1 cellular context compared by ENCODE assay signal in genomic region chr14:99605299-99605961, GRCh38.
TF ChIP-seq lines count a peak whose summit lies in the region.

No MANE protein-coding gene starts in this region.

TF ChIP-seq in HepG2, 621 proteins besides CTCF, POLR2A, EP300 and RAD21 (continued from another document and continues in another):
- TF ChIP-seq GPBP1L1 (CRISPR knock-in tag; IDR thresholded peaks at IDR 0.05) = no peak
- TF ChIP-seq RFX1 (IDR thresholded peaks at IDR 0.05) = no peak
- TF ChIP-seq ZKSCAN1 (IDR thresholded peaks at IDR 0.05; ENCODE audit: low read length) = no peak
- peak; percentile 86 for TF ChIP-seq TFAP4 (IDR thresholded peaks at IDR 0.05; ENCODE audit: borderline replicate concordance, low read depth)
- no peak for TF ChIP-seq ZBTB1 (CRISPR knock-in tag; IDR thresholded peaks at IDR 0.05; ENCODE audit: borderline replicate concordance)
- TF ChIP-seq ATF6 (CRISPR knock-in tag; conservative IDR thresholded peaks at IDR 0.05) = no peak
- TF ChIP-seq TMF1 (CRISPR knock-in tag; IDR thresholded peaks at IDR 0.05; ENCODE audit: low read depth) = no peak
- TF ChIP-seq SMAD9 (CRISPR knock-in tag; IDR thresholded peaks at IDR 0.05) = no peak
- TF ChIP-seq MIER3 (CRISPR knock-in tag; IDR thresholded peaks at IDR 0.05; ENCODE audit: borderline replicate concordance) = no peak
- no peak for TF ChIP-seq TCF7L2 (IDR thresholded peaks at IDR 0.05; ENCODE audit: low read depth, low read length)
- no peak for TF ChIP-seq EZH2 (conservative IDR thresholded peaks at IDR 0.05; ENCODE audit: low read depth, low read length)
- TF ChIP-seq PATZ1 (CRISPR knock-in tag; IDR thresholded peaks at IDR 0.05) = peak; percentile 49
- TF ChIP-seq PLRG1 (conservative IDR thresholded peaks at IDR 0.05) = no peak
- no peak for TF ChIP-seq ZNF335 (CRISPR knock-in tag; IDR thresholded peaks at IDR 0.05)
- 0 out of 2 replicates have a peak, but pooled peaks have one; percentile 37 for TF ChIP-seq SALL2 (CRISPR knock-in tag; IDR thresholded peaks at IDR 0.05)
- no peak for TF ChIP-seq SETDB1 (CRISPR knock-in tag; IDR thresholded peaks at IDR 0.05; ENCODE audit: borderline replicate concordance)
- TF ChIP-seq MTA1 (CRISPR knock-in tag; IDR thresholded peaks at IDR 0.05; ENCODE audit: borderline replicate concordance) = no peak
- TF ChIP-seq FUBP1 (CRISPR knock-in tag; IDR thresholded peaks at IDR 0.05; ENCODE audit: borderline replicate concordance) = no peak
- TF ChIP-seq JUN (CRISPR knock-in tag; IDR thresholded peaks at IDR 0.05) = no peak
- TF ChIP-seq NR1H2 (CRISPR knock-in tag; IDR thresholded peaks at IDR 0.05; ENCODE audit: borderline replicate concordance, low read depth) = no peak
- TF ChIP-seq THRA (CRISPR knock-in tag; IDR thresholded peaks at IDR 0.05; ENCODE audit: borderline replicate concordance) = no peak
- peak; percentile 12 for TF ChIP-seq TEAD3 (CRISPR knock-in tag; optimal IDR thresholded peaks at IDR 0.05; ENCODE audit: borderline replicate concordance)
- no peak for TF ChIP-seq RBFOX2 (IDR thresholded peaks at IDR 0.05; ENCODE audit: low read depth, low read length)
- TF ChIP-seq SP5 (CRISPR knock-in tag; IDR thresholded peaks at IDR 0.05; ENCODE audit: borderline replicate concordance, low read depth) = no peak
- TF ChIP-seq TRIM24 (CRISPR knock-in tag; IDR thresholded peaks at IDR 0.05) = no peak
- peak; percentile 25; the same call in 1 of the 2 replicates for TF ChIP-seq NR2F6 (IDR thresholded peaks at IDR 0.05)
- 0 out of 2 replicates have a peak, but pooled peaks have one; percentile 7 for TF ChIP-seq NR2F6 (CRISPR knock-in tag; IDR thresholded peaks at IDR 0.05)
- TF ChIP-seq ZFYVE20 (CRISPR knock-in tag; IDR thresholded peaks at IDR 0.05; ENCODE audit: borderline replicate concordance, low read depth) = no peak
- TF ChIP-seq STAT5B (CRISPR knock-in tag; IDR thresholded peaks at IDR 0.05) = no peak
- TF ChIP-seq CCDC6 (CRISPR knock-in tag; IDR thresholded peaks at IDR 0.05) = no peak
- TF ChIP-seq ZBTB46 (CRISPR knock-in tag; IDR thresholded peaks at IDR 0.05; ENCODE audit: borderline replicate concordance) = no peak
- TF ChIP-seq FOXA1 (IDR thresholded peaks at IDR 0.05) = no peak
- TF ChIP-seq FOXA1 (CRISPR knock-in tag; IDR thresholded peaks at IDR 0.05) = peak; percentile 52
- 0 out of 2 replicates have a peak, but pooled peaks have one; percentile 8 for TF ChIP-seq MEIS1 (CRISPR knock-in tag; IDR thresholded peaks at IDR 0.05; ENCODE audit: borderline replicate concordance)
- TF ChIP-seq CEBPZ (IDR thresholded peaks at IDR 0.05; ENCODE audit: low read length) = no peak
- no peak for TF ChIP-seq ZFP37 (CRISPR knock-in tag; IDR thresholded peaks at IDR 0.05; ENCODE audit: borderline replicate concordance)
- no peak for TF ChIP-seq NRL (CRISPR knock-in tag; IDR thresholded peaks at IDR 0.05; ENCODE audit: borderline replicate concordance)
- no peak for TF ChIP-seq IRX3 (CRISPR knock-in tag; IDR thresholded peaks at IDR 0.05; ENCODE audit: borderline replicate concordance, low read depth)
- TF ChIP-seq MYC (CRISPR knock-in tag; IDR thresholded peaks at IDR 0.05; ENCODE audit: borderline replicate concordance) = no peak
- no peak for TF ChIP-seq SIN3B (IDR thresholded peaks at IDR 0.05; ENCODE audit: low read length)
- peak; percentile 19 for TF ChIP-seq PHF8 (CRISPR knock-in tag; IDR thresholded peaks at IDR 0.05)
- no peak for TF ChIP-seq PAWR (CRISPR knock-in tag; IDR thresholded peaks at IDR 0.05; ENCODE audit: borderline replicate concordance)
- TF ChIP-seq CHD2 (IDR thresholded peaks at IDR 0.05; ENCODE audit: low read depth, low read length) = no peak
- TF ChIP-seq ZNF558 (CRISPR knock-in tag; IDR thresholded peaks at IDR 0.05; ENCODE audit: borderline replicate concordance) = no peak
- TF ChIP-seq ZBTB49 (CRISPR knock-in tag; IDR thresholded peaks at IDR 0.05; ENCODE audit: borderline replicate concordance) = no peak
- no peak for TF ChIP-seq RARG (CRISPR knock-in tag; IDR thresholded peaks at IDR 0.05; ENCODE audit: low read depth)
- no peak for TF ChIP-seq TEAD2 (CRISPR knock-in tag; IDR thresholded peaks at IDR 0.05)
- TF ChIP-seq MTF1 (CRISPR knock-in tag; IDR thresholded peaks at IDR 0.05) = no peak
- TF ChIP-seq SMARCE1 (IDR thresholded peaks at IDR 0.05; ENCODE audit: borderline replicate concordance) = no peak
- TF ChIP-seq ZBTB20 (CRISPR knock-in tag; IDR thresholded peaks at IDR 0.05; ENCODE audit: borderline replicate concordance, low read depth) = no peak
- TF ChIP-seq TP53 (CRISPR knock-in tag; conservative IDR thresholded peaks at IDR 0.05) = no peak
- TF ChIP-seq NAIF1 (CRISPR knock-in tag; IDR thresholded peaks at IDR 0.05; ENCODE audit: borderline replicate concordance) = no peak
- TF ChIP-seq ATF5 (CRISPR knock-in tag; IDR thresholded peaks at IDR 0.05; ENCODE audit: low read depth) = no peak
